In the genomic region with DNA sequence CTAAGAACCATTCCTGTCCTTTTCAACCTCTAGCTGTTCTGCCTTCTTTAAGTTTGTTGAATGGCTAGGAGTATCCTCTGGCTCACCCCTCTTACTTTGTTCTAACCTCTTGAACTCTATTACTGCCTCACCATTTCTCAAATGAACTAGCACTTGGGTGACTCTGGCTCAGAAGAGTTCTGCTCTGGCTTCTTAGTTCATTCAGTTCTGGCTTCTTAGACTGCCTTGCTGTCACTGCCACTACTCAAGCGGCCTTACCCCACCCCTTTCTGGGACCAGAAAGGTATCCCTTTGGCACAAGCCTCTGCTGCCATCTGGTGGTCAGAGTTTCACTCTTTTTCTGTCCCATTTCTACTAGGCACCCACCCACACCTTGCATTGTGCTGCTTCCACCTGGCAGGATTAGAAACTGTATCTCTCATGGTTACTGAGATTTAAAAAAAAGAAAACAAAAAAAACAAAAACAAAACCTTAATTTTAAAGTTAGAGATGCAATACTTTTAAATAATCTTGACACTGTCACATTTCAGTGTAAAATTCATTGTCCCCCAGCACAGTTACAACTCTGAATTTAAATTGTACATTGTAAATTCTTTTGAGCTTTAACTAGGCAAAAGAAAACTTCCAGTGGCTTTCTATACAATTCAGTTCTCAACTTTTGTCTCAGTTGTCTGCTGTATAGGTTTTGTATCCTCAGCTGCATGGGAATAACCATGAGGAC, we compare ENCODE assay signal across 8 cellular contexts. TPM values are rescaled to one million over a fixed set of nuclear protein-coding genes. Genes with fewer than 3 reads are reported as not detected.
DNase-seq lines count a peak whose midpoint lies in the region; TF ChIP-seq lines count a peak whose summit lies in the region.

No MANE protein-coding gene starts in this region.

- H3K36me3 ChIP-seq in MM.1S (replicated peaks; ENCODE audit: insufficient read depth, low read length) (no peaks in the 10 kb centered on the region), osteoblast (ENCODE audit: insufficient read depth, low read length) (no peaks in the 10 kb centered on the region), transverse colon (no peaks in the 10 kb centered on the region)

- H3F3A ChIP-seq in MM.1S (ENCODE audit: insufficient read depth, low read length): no peaks in the 10 kb centered on the region

- TF ChIP-seq CTCF in GM10248 (IDR thresholded peaks at IDR 0.05; ENCODE audit: control extremely low read depth, extremely low read depth, low read depth, missing control alignments) (peak; percentile 66), MM.1S (IDR thresholded peaks at IDR 0.05; ENCODE audit: low read length) (peak; percentile 81), osteoblast (IDR thresholded peaks at IDR 0.05; ENCODE audit: extremely low read depth, low read depth, low read length) (peak; percentile 88), transverse colon (IDR thresholded peaks at IDR 0.05) (peak; percentile 61 to 79 (median 68))

- no peaks in the 10 kb centered on the region for H3K9me3 ChIP-seq in MM.1S (replicated peaks; ENCODE audit: insufficient read depth, low read length)
- peaks cover 2% of the 10 kb centered on the region for H3K9me3 ChIP-seq in osteoblast (ENCODE audit: low read depth, low read length)
- peaks cover 9 to 10% of the 10 kb centered on the region in 2 donors for H3K9me3 ChIP-seq in transverse colon

- in situ Hi-C loops in transverse colon (cut with MboI; ENCODE audit: low pct_ligation_motif_present in 1 of 4, low pct_unique_long_range_greater_than_20kb in 1 of 4, low sequenced_read_pairs in 3 of 4): loop anchor here in 3 of 4 donors (25.0 kb wide), 1 partner anchor 698 kb away; no protein-coding TSS in a partner anchor

- H3K27ac ChIP-seq in MM.1S (ENCODE audit: low read length) (no peak overlapping the region), osteoblast (ENCODE audit: low read depth, low read length) (no peak overlapping the region), transverse colon (no peak overlapping the region)

- DNase-seq in GM10248 (ENCODE audit: extremely low spot score): peak; percentile 48
- DNase-seq in HCEC 1CT: peak; percentile 70
- DNase-seq in MM.1S: peak; percentile 78
- peak; percentile 47 for DNase-seq in SHP77 treated with DMSO at 0.1 percent for 48 hours (lab: John Stamatoyannopoulos, UW)
- DNase-seq in activated effector memory CD4-positive, alpha-beta T cell treated with Interleukin-2 at 50 U/mL for 16 hours: peak; percentile 8
- peak; percentile 58 for DNase-seq in foreskin melanocyte
- no peak for DNase-seq in osteoblast (ENCODE audit: insufficient read length, low spot score, missing footprints)
- peak; percentile 78 for DNase-seq in transverse colon

- H3K4me2 ChIP-seq in MM.1S (ENCODE audit: low read depth, low read length) (no peak overlapping the region), osteoblast (ENCODE audit: insufficient read depth, low read length) (peak overlapping the region; percentile 19)

- CTCF ChIA-PET in GM10248 (lab: Yijun Ruan, JAX): interaction anchor here (0.6 to 1.8 kb wide), 12 partner anchors 9 to 576 kb away, joined by 3 to 19 read pairs (median 4); no protein-coding TSS in a partner anchor

- H3K27me3 ChIP-seq in MM.1S (replicated peaks; ENCODE audit: insufficient read depth, low read length) (no peaks in the 10 kb centered on the region), osteoblast (ENCODE audit: insufficient read depth, low read length) (no peaks in the 10 kb centered on the region), transverse colon (no peaks in the 10 kb centered on the region)

- H3K4me3 ChIP-seq in MM.1S (ENCODE audit: low read length) (no peak overlapping the region), osteoblast (ENCODE audit: insufficient read depth, low read length) (no peak overlapping the region), transverse colon (no peak overlapping the region)

- no peaks in the 10 kb centered on the region for H3K9me2 ChIP-seq in MM.1S (replicated peaks; ENCODE audit: insufficient read depth, low read length)

- no peak for TF ChIP-seq POLR2A in transverse colon (IDR thresholded peaks at IDR 0.05)

- H3K79me2 ChIP-seq in MM.1S (ENCODE audit: low read length) (no peaks in the 10 kb centered on the region), osteoblast (ENCODE audit: insufficient read depth, low read length) (no peaks in the 10 kb centered on the region)

- intact Hi-C loops in transverse colon (cut with DNase I; ENCODE audit: low total_unique reads): loop anchor here (5.0 kb wide), 1 partner anchor 463 kb away; no protein-coding TSS in a partner anchor

- H4K20me1 ChIP-seq in MM.1S (ENCODE audit: insufficient read depth, low read length) (no peaks in the 10 kb centered on the region), osteoblast (ENCODE audit: insufficient read depth, low read length) (no peaks in the 10 kb centered on the region)

- POLR2A ChIA-PET in GM10248 (lab: Yijun Ruan, JAX): no interaction called here

- WGBS in transverse colon (ENCODE audit: low coverage in 1 of 2), 2 donors: 5% methylated on average over 1 of the region's 1 CpG; no CpG with 5 or more reads in 1 of the 2 donors

- no peak for TF ChIP-seq EP300 in transverse colon (IDR thresholded peaks at IDR 0.05; ENCODE audit: low read depth)

- no peak overlapping the region for H2AFZ ChIP-seq in MM.1S (ENCODE audit: low read length)
- peak overlapping the region; percentile 53 for H2AFZ ChIP-seq in osteoblast (ENCODE audit: low read length)

- H3K9ac ChIP-seq in MM.1S (ENCODE audit: low read length): no peak overlapping the region

- H3K4me1 ChIP-seq in MM.1S (ENCODE audit: low read length) (no peaks in the 10 kb centered on the region), osteoblast (ENCODE audit: insufficient read depth, low read length) (peaks cover 4% of the 10 kb centered on the region), transverse colon (peaks cover 0 to 6% (median 0%) of the 10 kb centered on the region in 4 donors)

RNA-seq across cellular contexts. Expression of gene ABCA10, which starts 6.9 kb away (rescaled TPM):
- 0.88 and 1.8 TPM in 2 replicates for total RNA-seq in osteoblast
- 10 to 100 TPM in 3 of 4 donors, 1 to 10 TPM in 1; 4.6 to 22.1 (median 13.0) TPM for total RNA-seq in transverse colon
